8 cellular contexts compared by ENCODE assay signal in genomic region chr1:240189386-240189989, GRCh38.
DNase-seq lines count a peak whose midpoint lies in the region; ATAC-seq and TF ChIP-seq lines count a peak whose summit lies in the region.

No MANE protein-coding gene starts in this region.

- CTCF ChIA-PET in SK-N-SH (lab: Yijun Ruan, JAX): interaction anchor here (0.6 to 5.4 kb wide), 52 partner anchors 8 to 502 kb away, joined by 3 to 63 read pairs (median 4); partner anchors contain the start of gene FMN2
- CTCF ChIA-PET in activated CD4-positive, alpha-beta memory T cell treated with anti-CD3 and anti-CD28 coated beads for 36 hours (lab: Charles Lee): interaction anchor here (0.6 to 2.4 kb wide), 10 partner anchors 9 to 502 kb away, joined by 3 to 12 read pairs (median 4); no protein-coding TSS in a partner anchor

- TF ChIP-seq CTCF in SK-N-SH (IDR thresholded peaks at IDR 0.05): peak; percentile 91
- peak; percentile 41 for TF ChIP-seq CTCF in GM20000 (IDR thresholded peaks at IDR 0.05; ENCODE audit: extremely low read depth, missing control alignments)
- peak; percentile 64 for TF ChIP-seq CTCF in parathyroid adenoma (IDR thresholded peaks at IDR 0.05)

- H2AFZ ChIP-seq in SK-N-SH (ENCODE audit: low read depth): no peak overlapping the region
- H2AFZ ChIP-seq in parathyroid adenoma: no peak overlapping the region

- H4K20me1 ChIP-seq in SK-N-SH (ENCODE audit: insufficient read depth): no peaks in the 10 kb centered on the region

- H3K27ac Mint-ChIP-seq in activated CD4-positive, alpha-beta memory T cell treated with anti-CD3 and anti-CD28 coated beads for 36 hours: no peak overlapping the region

- no peak for TF ChIP-seq EP300 in SK-N-SH (IDR thresholded peaks at IDR 0.05; ENCODE audit: borderline replicate concordance in 1 of 2, low read depth in 1 of 2, low read length in 1 of 2)

- 43% methylated on average over 6 of the region's 6 CpGs for WGBS in SK-N-SH (ENCODE audit: low lambda C conversion rate)

- H3K4me3 ChIP-seq in SK-N-SH (ENCODE audit: low read depth in 2 of 2, low read length in 1 of 2) (no peak overlapping the region; a peak in 1 of 4 replicates), parathyroid adenoma (ENCODE audit: low read depth, low read length) (no peak overlapping the region)
- H3K4me3 ChIP-seq in Jurkat, Clone E6-1 (ENCODE audit: low read length): no peak overlapping the region

- H3K4me3 Mint-ChIP-seq in activated CD4-positive, alpha-beta memory T cell treated with anti-CD3 and anti-CD28 coated beads for 36 hours: no peak overlapping the region

- H3K4me1 ChIP-seq in SK-N-SH (ENCODE audit: control insufficient read depth in 1 of 2, insufficient read depth in 2 of 2, low read depth in 1 of 2, low read length in 1 of 2) (peaks cover 15 to 29% of the 10 kb centered on the region in 2 experiments; a peak in 3 of 4 replicates), parathyroid adenoma (peaks cover 14% of the 10 kb centered on the region)

- TF ChIP-seq RAD21 in SK-N-SH (IDR thresholded peaks at IDR 0.05; ENCODE audit: low read length): peak; percentile 74

- no peaks in the 10 kb centered on the region for H3K9me2 ChIP-seq in SK-N-SH

- H3K27me3 ChIP-seq in SK-N-SH (ENCODE audit: insufficient read depth): no peaks in the 10 kb centered on the region
- H3K27me3 ChIP-seq in parathyroid adenoma (ENCODE audit: control insufficient read depth, insufficient read depth, low read length): no peaks in the 10 kb centered on the region

- H3K79me2 ChIP-seq in SK-N-SH (ENCODE audit: insufficient read depth) (peaks cover 8% of the 10 kb centered on the region), parathyroid adenoma (no peaks in the 10 kb centered on the region)

- intact Hi-C loops in activated CD4-positive, alpha-beta memory T cell treated with anti-CD3 and anti-CD28 coated beads for 36 hours (cut with micrococcal nuclease): loop anchor here (1.0 kb wide), 1 partner anchor 162 kb away; no protein-coding TSS in a partner anchor

- no peak for TF ChIP-seq POLR2A in erythroblast (IDR thresholded peaks at IDR 0.05; ENCODE audit: low read length)

- no peaks in the 10 kb centered on the region for H3K36me3 Mint-ChIP-seq in activated CD4-positive, alpha-beta memory T cell treated with anti-CD3 and anti-CD28 coated beads for 36 hours

- peaks cover 4% of the 10 kb centered on the region for H3K4me1 Mint-ChIP-seq in activated CD4-positive, alpha-beta memory T cell treated with anti-CD3 and anti-CD28 coated beads for 36 hours (ENCODE audit: low read depth)

- ATAC-seq in SK-N-SH treated with all-trans-retinoic acid at 6 μM for 48 hours: no peak

- POLR2A ChIA-PET in SK-N-SH (lab: Yijun Ruan, JAX): no interaction called here
- POLR2A ChIA-PET in activated CD4-positive, alpha-beta memory T cell treated with anti-CD3 and anti-CD28 coated beads for 36 hours (lab: Charles Lee): no interaction called here

- H3K27ac ChIP-seq in SK-N-SH (ENCODE audit: low read depth in 2 of 2, low read length in 1 of 2) (no peak overlapping the region; a peak in 1 of 4 replicates), parathyroid adenoma (peak overlapping the region; percentile 87)

- H3K9me3 ChIP-seq in SK-N-SH (no peaks in the 10 kb centered on the region), parathyroid adenoma (ENCODE audit: control insufficient read depth, low read length) (no peaks in the 10 kb centered on the region)

- H3K4me2 ChIP-seq in SK-N-SH: no peak overlapping the region
- H3K4me2 ChIP-seq in parathyroid adenoma (ENCODE audit: low read length): peak overlapping the region; percentile 58

- DNase-seq in SK-N-SH (peak; percentile 44), GM20000 (ENCODE audit: low spot score) (peak; percentile 36), SK-N-DZ (ENCODE audit: low spot score) (peak; percentile 52), erythroblast (lab: John Stamatoyannopoulos, UW) (peak; percentile 6 to 34)
- peak; percentile 25 for DNase-seq in Jurkat, Clone E6-1 (ENCODE audit: low read depth, low spot score)
- no peak for DNase-seq in activated CD4-positive, alpha-beta memory T cell treated with anti-CD3 and anti-CD28 coated beads for 36 hours

- H3K36me3 ChIP-seq in SK-N-SH (replicated peaks in 1 of 2; ENCODE audit: control insufficient read depth in 1 of 2, insufficient read depth in 2 of 2, low read length in 1 of 2): peaks cover 7 to 16% of the 10 kb centered on the region in 2 experiments
- no peaks in the 10 kb centered on the region for H3K36me3 ChIP-seq in parathyroid adenoma (ENCODE audit: control insufficient read depth, insufficient read depth, low read length)

- H3K27me3 Mint-ChIP-seq in activated CD4-positive, alpha-beta memory T cell treated with anti-CD3 and anti-CD28 coated beads for 36 hours: peaks cover 10% of the 10 kb centered on the region

- H3K9ac ChIP-seq in SK-N-SH: no peak overlapping the region
- H3K9ac ChIP-seq in parathyroid adenoma: no peak overlapping the region

- H3K9me3 Mint-ChIP-seq in activated CD4-positive, alpha-beta memory T cell treated with anti-CD3 and anti-CD28 coated beads for 36 hours: no peaks in the 10 kb centered on the region

- peaks cover 57% of the 10 kb centered on the region for H3F3A ChIP-seq in SK-N-SH (replicated peaks; ENCODE audit: insufficient read depth)

TF ChIP-seq in SK-N-SH, 30 proteins besides CTCF, POLR2A, EP300 and RAD21:
- peak; percentile 64 for TF ChIP-seq SMC3 (IDR thresholded peaks at IDR 0.05; ENCODE audit: low read depth, low read length)
- no peak for TF ChIP-seq FOXJ3 (CRISPR knock-in tag; IDR thresholded peaks at IDR 0.05)

TF ChIP-seq in SK-N-SH treated with all-trans-retinoic acid at 6 μM for 48 hours, 23 proteins besides CTCF, POLR2A, EP300 and RAD21 (continues in another document):
- no peak for TF ChIP-seq BACH2 (CRISPR knock-in tag; IDR thresholded peaks at IDR 0.05; ENCODE audit: borderline replicate concordance)
- no peak for TF ChIP-seq PATZ1 (CRISPR knock-in tag; IDR thresholded peaks at IDR 0.05; ENCODE audit: borderline replicate concordance)
- TF ChIP-seq TOX (CRISPR knock-in tag; IDR thresholded peaks at IDR 0.05; ENCODE audit: borderline replicate concordance): no peak
- TF ChIP-seq TSHZ2 (CRISPR knock-in tag; IDR thresholded peaks at IDR 0.05): no peak
- no peak for TF ChIP-seq POU6F1 (CRISPR knock-in tag; IDR thresholded peaks at IDR 0.05; ENCODE audit: borderline replicate concordance, low read depth)
- TF ChIP-seq PPARA (CRISPR knock-in tag; IDR thresholded peaks at IDR 0.05; ENCODE audit: borderline replicate concordance): no peak
- TF ChIP-seq ZC3H10 (CRISPR knock-in tag; IDR thresholded peaks at IDR 0.05): no peak
- no peak for TF ChIP-seq ZFP30 (CRISPR knock-in tag; IDR thresholded peaks at IDR 0.05)
- TF ChIP-seq OSR1 (CRISPR knock-in tag; IDR thresholded peaks at IDR 0.05): no peak
- TF ChIP-seq SNAI2 (CRISPR knock-in tag; IDR thresholded peaks at IDR 0.05): no peak
- no peak for TF ChIP-seq TCF4 (CRISPR knock-in tag; IDR thresholded peaks at IDR 0.05; ENCODE audit: borderline replicate concordance)
- no peak for TF ChIP-seq ISL1 (CRISPR knock-in tag; IDR thresholded peaks at IDR 0.05)

Comparison
In these comparisons a context has a peak if more than half of its experiments do, and no peak if none do; other contexts are left out.
1. CTCF ChIP-seq: peak in every context shown above with its lines; median percentile 91 in SK-N-SH; 64 in parathyroid adenoma; 41 in GM20000.